ENCODE assay signal across 11 cellular contexts in genomic region chr18:76364282-76365259, GRCh38.
DNase-seq lines count a peak whose midpoint lies in the region; ATAC-seq and TF ChIP-seq lines count a peak whose summit lies in the region.
"Had no signal": no experiment of that assay in that cellular context is flagged by ENCODE, and none has a peak within 500 bp of the region (broad histone marks: within the 10 kb centered on the region; RNA-seq: fewer than 3 reads in every experiment).

No MANE protein-coding gene starts in this region.

- DNase-seq in stimulated activated naive CD4-positive, alpha-beta T cell treated with Interleukin-2 at 50 U/mL for 16 hours (lab: John Stamatoyannopoulos, UW): peak; percentile 36
- DNase-seq in stimulated activated naive CD4-positive, alpha-beta T cell (lab: John Stamatoyannopoulos, UW): no peak
- DNase-seq in M059J (ENCODE audit: low read depth) (peak; percentile 31), vagina (ENCODE audit: extremely low spot score in 2 of 2) (no peak), erythroblast (lab: John Stamatoyannopoulos, UW) (no peak), glomerular visceral epithelial cell (ENCODE audit: extremely low spot score) (no peak), AML-193 (lab: John Stamatoyannopoulos, UW) (no peak)
- DNase-seq: H9, naive B cell, NCI-H2081 had no signal

- no peak overlapping the region for H3K4me3 ChIP-seq in vagina

- peak; percentile 74 for ATAC-seq in HG02763 (IDR thresholded peaks at IDR 0.05; ENCODE audit: unreplicated experiment)

- H3K4me1 ChIP-seq in vagina: peaks cover 22% of the 10 kb centered on the region

- TF ChIP-seq CTCF in vagina (IDR thresholded peaks at IDR 0.05): no peak

- H3K27ac ChIP-seq in vagina: peak overlapping the region; percentile 2

- no peaks in the 10 kb centered on the region for H3K9me3 ChIP-seq in vagina

- intact Hi-C loops in vagina (cut with DNase I): no loop called here

- TF ChIP-seq POLR2A in vagina (IDR thresholded peaks at IDR 0.05) (no peak), erythroblast (IDR thresholded peaks at IDR 0.05; ENCODE audit: low read length) (no peak)

- no peaks in the 10 kb centered on the region for H3K27me3 ChIP-seq in vagina

- peaks cover 0 to 13% of the 10 kb centered on the region in 2 donors for H3K36me3 ChIP-seq in vagina

Comparison
In these comparisons a context has a peak if more than half of its experiments do, and no peak if none do; other contexts are left out.
1. DNase-seq: peak in stimulated activated naive CD4-positive, alpha-beta T cell treated with Interleukin-2 at 50 U/mL for 16 hours (single experiment) and M059J (single experiment); none in stimulated activated naive CD4-positive, alpha-beta T cell (0 of 6), vagina (0 of 2), erythroblast (0 of 2), glomerular visceral epithelial cell (single experiment) and AML-193 (0 of 2).